Comparison of ENCODE assay signal across 11 cellular contexts in the genomic region with DNA sequence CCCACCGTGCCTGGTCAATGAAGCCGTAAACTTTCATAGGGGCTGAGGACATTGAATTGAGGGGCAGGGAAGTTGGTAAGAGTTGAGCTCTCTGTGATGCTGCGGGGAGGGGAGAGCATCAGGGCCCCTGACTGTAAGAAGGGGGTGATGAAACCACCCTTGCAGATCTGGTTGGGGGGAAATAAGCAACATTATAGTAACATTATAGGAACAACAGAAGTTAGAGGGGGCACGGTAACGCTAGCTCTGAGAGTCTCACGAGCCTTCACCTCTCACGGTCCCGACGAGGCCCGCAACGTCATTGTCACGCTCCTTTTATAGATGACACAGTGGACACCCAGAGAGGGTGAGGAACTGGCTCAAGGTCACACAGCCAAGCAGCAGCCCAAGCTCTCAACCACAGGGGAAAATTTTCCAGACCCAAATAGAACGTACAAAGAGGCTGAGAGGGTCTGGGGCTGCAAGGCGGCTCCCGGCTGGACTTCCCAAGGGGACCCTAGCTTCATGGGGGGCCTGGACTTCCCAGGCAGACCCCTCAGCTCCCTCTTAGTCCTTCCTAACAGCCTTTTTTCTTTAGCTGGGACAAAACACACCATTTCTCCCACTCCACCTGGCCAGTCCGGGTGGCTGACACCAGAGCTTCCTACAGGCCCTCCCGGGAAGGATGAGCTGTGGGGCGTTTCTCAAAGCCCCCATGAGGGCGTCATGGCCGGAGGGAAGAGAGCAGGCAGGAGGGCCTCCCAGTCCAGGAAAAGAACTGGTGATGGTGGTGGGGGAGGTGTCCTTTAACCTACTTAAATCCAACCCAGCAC. TPM values are rescaled to one million over a fixed set of nuclear protein-coding genes. Genes with fewer than 3 reads are reported as not detected.
DNase-seq lines count a peak whose midpoint lies in the region; ATAC-seq, FAIRE-seq and TF ChIP-seq lines count a peak whose summit lies in the region.
"Had no signal": no experiment of that assay in that cellular context is flagged by ENCODE, and none has a peak within 500 bp of the region (broad histone marks: within the 10 kb centered on the region; RNA-seq: fewer than 3 reads in every experiment).

No MANE protein-coding gene starts in this region.

- peaks cover 22 to 43% of the 10 kb centered on the region in 2 donors for H3K4me1 ChIP-seq in kidney (ENCODE audit: control insufficient read depth in 1 of 2, insufficient read depth in 1 of 2, low read depth in 1 of 2, low read length in 2 of 2)
- peaks cover 46 to 86% (median 75%) of the 10 kb centered on the region in 4 donors for H3K4me1 ChIP-seq in stomach

- TF ChIP-seq EP300 in stomach (IDR thresholded peaks at IDR 0.05): no peak

- no peak for ATAC-seq in activated CD4-positive, alpha-beta T cell treated with anti-CD3 and anti-CD28 coated beads for 36 hours
- no peak for ATAC-seq in activated T-helper 17 cell treated with anti-CD3 and anti-CD28 coated beads, Interleukin-2, amount 50 U/mL, for 72 hours (replicated peaks)
- ATAC-seq in HG03095 (IDR thresholded peaks at IDR 0.05; ENCODE audit: unreplicated experiment): no peak

- no peak overlapping the region for H3K4me3 ChIP-seq in kidney (ENCODE audit: low read length in 2 of 2)
- H3K4me3 ChIP-seq in stomach: no peak overlapping the region

- no peak for FAIRE-seq in kidney (lab: Jason Lieb, UNC)

- H3K27ac ChIP-seq in kidney (ENCODE audit: low read depth in 2 of 2, low read length in 2 of 2) (peak overlapping the region; percentile 78 to 84), stomach (peak overlapping the region in 4 of 5 donors; percentile 68 to 86 (median 74))

- H3K9me3 Mint-ChIP-seq in activated CD4-positive, alpha-beta T cell treated with anti-CD3 and anti-CD28 coated beads for 36 hours (ENCODE audit: low read depth): no peaks in the 10 kb centered on the region
- H3K9me3 Mint-ChIP-seq in activated T-helper 17 cell treated with anti-CD3 and anti-CD28 coated beads, Interleukin-2, amount 50 U/mL, for 72 hours: no peaks in the 10 kb centered on the region

- TF ChIP-seq POLR2A in stomach (IDR thresholded peaks at IDR 0.05): no peak

- H3K27ac Mint-ChIP-seq in activated CD4-positive, alpha-beta T cell treated with anti-CD3 and anti-CD28 coated beads for 36 hours: peak overlapping the region; percentile 14
- peak overlapping the region; percentile 62 for H3K27ac Mint-ChIP-seq in activated T-helper 17 cell treated with anti-CD3 and anti-CD28 coated beads, Interleukin-2, amount 50 U/mL, for 72 hours

- no peak overlapping the region for H3K4me3 Mint-ChIP-seq in activated CD4-positive, alpha-beta T cell treated with anti-CD3 and anti-CD28 coated beads for 36 hours
- peak overlapping the region; percentile 25 for H3K4me3 Mint-ChIP-seq in activated T-helper 17 cell treated with anti-CD3 and anti-CD28 coated beads, Interleukin-2, amount 50 U/mL, for 72 hours

- WGBS in stomach, 5 donors: 70 to 82% (median 78%) methylated on average over 20 of the region's 20 CpGs

- DNase-seq in activated CD4-positive, alpha-beta T cell treated with anti-CD3 and anti-CD28 coated beads for 36 hours: no peak
- no peak for DNase-seq in activated CD4-positive, alpha-beta T cell treated with anti-CD3 and anti-CD28 coated beads for 1 hour
- no peak for DNase-seq in kidney
- DNase-seq in stomach: no peak
- DNase-seq in ureter (ENCODE audit: low spot score): no peak
- no peak for DNase-seq in NCI-H2081 treated with DMSO at 0.1 percent for 48 hours (lab: John Stamatoyannopoulos, UW)
- DNase-seq: activated T-cell treated with anti-CD3 and anti-CD28 coated beads, Interleukin-2, amount 50 U/mL, for 1 hour; NCI-H526 treated with DMSO at 0.1 percent for 48 hours; T-helper 9 cell had no signal

- TF ChIP-seq CTCF in kidney (IDR thresholded peaks at IDR 0.05; ENCODE audit: borderline replicate concordance, extremely low read depth, insufficient read depth): no peak
- TF ChIP-seq CTCF in stomach (IDR thresholded peaks at IDR 0.05): no peak

- H3K9me3 ChIP-seq in kidney (ENCODE audit: control insufficient read depth in 1 of 2, low read length in 2 of 2) (no peaks in the 10 kb centered on the region), stomach (no peaks in the 10 kb centered on the region)

- intact Hi-C loops in activated CD4-positive, alpha-beta T cell treated with anti-CD3 and anti-CD28 coated beads for 36 hours (cut with DNase I, micrococcal nuclease): no loop called here
- intact Hi-C loops in kidney (cut with DNase I): no loop called here
- intact Hi-C loops in stomach (cut with DNase I; ENCODE audit: low total_unique reads): no loop called here

- no peaks in the 10 kb centered on the region for H3K27me3 ChIP-seq in stomach

- CTCF ChIA-PET in activated CD4-positive, alpha-beta T cell treated with anti-CD3 and anti-CD28 coated beads for 36 hours (lab: Charles Lee): interaction anchor here (0.6 to 1.8 kb wide), 4 partner anchors 17 to 1385 kb away, joined by 3 to 5 read pairs (median 3); no protein-coding TSS in a partner anchor

- H3K36me3 ChIP-seq in kidney (ENCODE audit: control insufficient read depth in 1 of 2, insufficient read depth in 2 of 2, low read length in 2 of 2) (peaks cover 16 to 32% of the 10 kb centered on the region in 2 donors), stomach (peaks cover 49 to 74% (median 70%) of the 10 kb centered on the region in 4 donors)

- H3K9ac ChIP-seq in kidney (ENCODE audit: low read length in 2 of 2): peak overlapping the region in 1 of 2 donors; percentile 71

- H3K4me1 Mint-ChIP-seq in activated CD4-positive, alpha-beta T cell treated with anti-CD3 and anti-CD28 coated beads for 36 hours: peaks cover 49% of the 10 kb centered on the region
- H3K4me1 Mint-ChIP-seq in activated T-helper 17 cell treated with anti-CD3 and anti-CD28 coated beads, Interleukin-2, amount 50 U/mL, for 72 hours: peaks cover 20% of the 10 kb centered on the region

- no peaks in the 10 kb centered on the region for H3K27me3 Mint-ChIP-seq in activated CD4-positive, alpha-beta T cell treated with anti-CD3 and anti-CD28 coated beads for 36 hours
- H3K27me3 Mint-ChIP-seq in activated T-helper 17 cell treated with anti-CD3 and anti-CD28 coated beads, Interleukin-2, amount 50 U/mL, for 72 hours: no peaks in the 10 kb centered on the region

- POLR2A ChIA-PET in activated CD4-positive, alpha-beta T cell treated with anti-CD3 and anti-CD28 coated beads for 36 hours (lab: Charles Lee): interaction anchor here (1.7 kb wide), 1 partner anchor 23 kb away, joined by 6 read pairs; no protein-coding TSS in a partner anchor

- H3K36me3 Mint-ChIP-seq in activated CD4-positive, alpha-beta T cell treated with anti-CD3 and anti-CD28 coated beads for 36 hours (ENCODE audit: low read depth): peaks cover 46% of the 10 kb centered on the region
- H3K36me3 Mint-ChIP-seq in activated T-helper 17 cell treated with anti-CD3 and anti-CD28 coated beads, Interleukin-2, amount 50 U/mL, for 72 hours (ENCODE audit: low read depth): peaks cover 79% of the 10 kb centered on the region

RNA-seq across cellular contexts. Expression of gene TLE5, which starts 4.1 kb away (rescaled TPM):
- 100 to 1,000 TPM; 349 to 533 TPM for total RNA-seq in activated CD4-positive, alpha-beta T cell treated with anti-CD3 and anti-CD28 coated beads for 36 hours
- 100 to 1,000 TPM; 348 to 436 TPM for total RNA-seq in activated T-helper 17 cell treated with anti-CD3 and anti-CD28 coated beads, Interleukin-2, amount 50 U/mL, for 72 hours
- total RNA-seq in kidney: 526 TPM
- polyA plus RNA-seq in kidney (ENCODE audit: insufficient read depth, low read depth, low replicate concordance): 580 TPM
- total RNA-seq in stomach: 100 to 1,000 TPM; 126 to 386 (median 264) TPM
- 100 to 1,000 TPM; 470 to 688 (median 669) TPM for polyA plus RNA-seq in stomach
- 623 TPM for total RNA-seq in ureter

RNA-seq across cellular contexts. Expression of gene TLE2, which starts 29.1 kb away (rescaled TPM):
- 1 to 10 TPM; 4.7 to 6.3 TPM for total RNA-seq in activated CD4-positive, alpha-beta T cell treated with anti-CD3 and anti-CD28 coated beads for 36 hours
- total RNA-seq in activated T-helper 17 cell treated with anti-CD3 and anti-CD28 coated beads, Interleukin-2, amount 50 U/mL, for 72 hours: 1 to 10 TPM; 2.5 to 3.5 TPM
- total RNA-seq in kidney (76.6 TPM), stomach (10 to 100 TPM; 13.8 to 92.9 (median 47.2) TPM), ureter (95.2 TPM)
- polyA plus RNA-seq in kidney (ENCODE audit: insufficient read depth, low read depth, low replicate concordance) (28.2 TPM), stomach (10 to 100 TPM; 21.4 to 24.1 (median 21.8) TPM)

RNA-seq across cellular contexts. Expression of gene GNA11, which starts 35.9 kb away (rescaled TPM):
- total RNA-seq in activated CD4-positive, alpha-beta T cell treated with anti-CD3 and anti-CD28 coated beads for 36 hours: 10 to 100 TPM in 1 of 2 experiments, 1 to 10 TPM in 1; 7.3 to 13.2 TPM
- 1 to 10 TPM; 1.9 to 2.6 TPM for total RNA-seq in activated T-helper 17 cell treated with anti-CD3 and anti-CD28 coated beads, Interleukin-2, amount 50 U/mL, for 72 hours
- total RNA-seq in kidney (69.4 TPM), stomach (100 to 1,000 TPM in 1 of 5 donors, 10 to 100 TPM in 4; 40.6 to 204 (median 63.4) TPM), ureter (68.5 TPM)
- polyA plus RNA-seq in kidney (ENCODE audit: insufficient read depth, low read depth, low replicate concordance) (43.9 TPM), stomach (10 to 100 TPM; 18.9 to 31.3 (median 25.5) TPM)
